22 cellular contexts compared by ENCODE assay signal in the genomic region with DNA sequence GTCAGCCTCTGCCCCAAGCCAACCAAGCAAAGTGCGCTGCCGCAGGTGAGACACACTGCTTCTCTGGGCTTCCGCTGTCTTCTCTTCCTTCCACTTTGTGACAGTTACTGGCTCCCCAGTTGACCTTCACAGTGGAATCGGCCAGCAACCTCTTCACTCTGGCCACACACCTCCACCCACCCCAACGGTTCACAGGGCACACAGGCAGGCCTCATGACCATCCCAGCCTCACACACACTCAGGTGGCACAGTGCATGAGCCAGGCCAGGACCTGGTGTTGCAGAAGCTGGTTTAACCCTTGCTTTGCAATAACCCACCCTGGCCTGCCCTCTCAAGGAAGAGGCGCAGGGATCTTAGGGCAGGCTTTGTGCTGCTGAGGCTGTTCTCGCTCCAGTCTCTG.
A peak's percentile ranks its signal among the peaks of the same experiment; 100 is the strongest.
DNase-seq lines count a peak whose midpoint lies in the region; ATAC-seq and TF ChIP-seq lines count a peak whose summit lies in the region.
"Had no signal": no experiment of that assay in that cellular context is flagged by ENCODE, and none has a peak within 500 bp of the region (broad histone marks: within the 10 kb centered on the region; RNA-seq: fewer than 3 reads in every experiment).

No MANE protein-coding gene starts in this region.

- TF ChIP-seq CTCF in GM23338 (conservative IDR thresholded peaks at IDR 0.05; ENCODE audit: low read depth in 2 of 2): no peak
- TF ChIP-seq CTCF in RWPE1 (conservative IDR thresholded peaks at IDR 0.05; ENCODE audit: low read depth): no peak
- TF ChIP-seq CTCF in gastroesophageal sphincter (IDR thresholded peaks at IDR 0.05): no peak
- no peak for TF ChIP-seq CTCF in neural progenitor cell (IDR thresholded peaks at IDR 0.05)

- no peaks in the 10 kb centered on the region for H3K27me3 ChIP-seq in GM23338 (ENCODE audit: insufficient read depth)
- no peaks in the 10 kb centered on the region for H3K27me3 ChIP-seq in gastroesophageal sphincter
- H3K27me3 ChIP-seq in neural progenitor cell: no peaks in the 10 kb centered on the region
- H3K27me3 ChIP-seq: MG63, SJCRH30, transverse colon had no signal

- H3K9me3 ChIP-seq in gastroesophageal sphincter: no peaks in the 10 kb centered on the region
- H3K9me3 ChIP-seq in neural progenitor cell (ENCODE audit: low read depth): no peaks in the 10 kb centered on the region
- H3K9me3 ChIP-seq: MG63, SJCRH30, transverse colon had no signal

- DNase-seq in GM23338 (ENCODE audit: low spot score) (no peak), RWPE1 (ENCODE audit: low spot score) (no peak), neural progenitor cell (ENCODE audit: low spot score) (no peak), GF-D8 (lab: John Stamatoyannopoulos, UW) (no peak), LoVo (ENCODE audit: low spot score) (no peak)
- no peak for DNase-seq in stimulated activated CD4-positive, alpha-beta T cell treated with anti-CD3 and anti-CD28 coated beads, Interleukin-2, amount 100 ng/mL, for 24 hours
- DNase-seq: ACHN; activated CD4-positive, CD25-positive, alpha-beta regulatory T cell treated with anti-CD3 and anti-CD28 coated beads, Interleukin-2, amount 50 U/mL, for 72 hours; activated gamma-delta T cell; activated naive CD8-positive, alpha-beta T cell treated with anti-CD3 and anti-CD28 coated beads, Interleukin-2, amount 50 U/mL, for 24 hours; activated T-cell treated with anti-CD3 and anti-CD28 coated beads, Interleukin-2, amount 50 U/mL, for 24 hours; head of caudate nucleus; MG63; NCI-H1417 treated with DMSO at 0.1 percent for 48 hours; NCI-H2081; NCI-H226; SJCRH30; transverse colon had no signal

- H4K20me1 ChIP-seq in GM23338 (replicated peaks; ENCODE audit: insufficient read depth) (peaks cover 20% of the 10 kb centered on the region), neural progenitor cell (ENCODE audit: low read depth) (peaks cover 100% of the 10 kb centered on the region)

- ATAC-seq in GM23338: no peak
- ATAC-seq in gastroesophageal sphincter: no peak
- no peak for ATAC-seq in HG03442 (IDR thresholded peaks at IDR 0.05; ENCODE audit: unreplicated experiment)
- ATAC-seq: activated naive CD8-positive, alpha-beta T cell treated with anti-CD3 and anti-CD28 coated beads, Interleukin-2, amount 50 U/mL, for 24 hours; K562 had no signal

- peaks cover 99% of the 10 kb centered on the region for H3K79me2 ChIP-seq in GM23338 (replicated peaks; ENCODE audit: insufficient read depth)
- H3K79me2 ChIP-seq in neural progenitor cell (ENCODE audit: low read depth): peaks cover 96% of the 10 kb centered on the region

- CTCF ChIA-PET in RWPE1 (lab: Yijun Ruan, JAX): interaction anchor here (0.7 kb wide), 1 partner anchor 464 kb away, joined by 3 read pairs; the partner anchor contains the start of gene TTC22

- 90 to 91% methylated on average over 2 to 6 of the region's 7 CpGs for WGBS in gastroesophageal sphincter (ENCODE audit: low coverage in 1 of 2), 2 donors

- POLR2A ChIA-PET in RWPE1 (lab: Yijun Ruan, JAX; ENCODE audit: low non-redundant PET): no interaction called here

- peaks cover 86% of the 10 kb centered on the region for H3K4me1 Mint-ChIP-seq in GM23338
- peaks cover 74% of the 10 kb centered on the region for H3K4me1 Mint-ChIP-seq in neural progenitor cell

- H3K27ac Mint-ChIP-seq in GM23338 (peak overlapping the region; percentile 31; the same call in 1 of the 2 replicates), neural progenitor cell (peak overlapping the region; percentile 63)
- H3K27ac Mint-ChIP-seq: activated naive CD8-positive, alpha-beta T cell treated with anti-CD3 and anti-CD28 coated beads, Interleukin-2, amount 50 U/mL, for 24 hours; stimulated activated naive CD8-positive, alpha-beta T cell treated with anti-CD3 and anti-CD28 coated beads, Interleukin-15, Interleukin-2, amounts not matched to agents 100 ng/mL and 50 ng/mL, for 24 hours had no signal

- H3K9ac ChIP-seq in neural progenitor cell: no peak overlapping the region

- peaks cover 10% of the 10 kb centered on the region; the same call in 1 of the 2 replicates for H3F3A ChIP-seq in GM23338 (replicated peaks; ENCODE audit: low read depth)
- H3F3A ChIP-seq in neural progenitor cell (ENCODE audit: low read depth): peaks cover 10% of the 10 kb centered on the region

- peaks cover 20% of the 10 kb centered on the region for H3K27me3 Mint-ChIP-seq in GM23338 (ENCODE audit: insufficient read depth, low read depth, poor library complexity)
- H3K27me3 Mint-ChIP-seq in neural progenitor cell (ENCODE audit: insufficient read depth, low read depth): peaks cover 3% of the 10 kb centered on the region
- H3K27me3 Mint-ChIP-seq: activated naive CD8-positive, alpha-beta T cell treated with anti-CD3 and anti-CD28 coated beads, Interleukin-2, amount 50 U/mL, for 24 hours; activated T-cell treated with anti-CD3 and anti-CD28 coated beads, Interleukin-2, amount 50 U/mL, for 24 hours; stimulated activated naive CD8-positive, alpha-beta T cell treated with anti-CD3 and anti-CD28 coated beads, Interleukin-15, Interleukin-2, amounts not matched to agents 100 ng/mL and 50 ng/mL, for 24 hours had no signal

- H3K9me2 ChIP-seq in GM23338 (ENCODE audit: insufficient read depth): no peaks in the 10 kb centered on the region

- no peak overlapping the region for H3K4me2 ChIP-seq in GM23338
- H3K4me2 ChIP-seq in neural progenitor cell: no peak overlapping the region

- 0 out of 2 replicates have a peak overlapping the region, but pooled peaks have one; percentile 59 for H3K27ac ChIP-seq in GM23338 (ENCODE audit: low read depth)
- H3K27ac ChIP-seq in RWPE1: peak overlapping the region; percentile 13; the same call in 1 of the 2 replicates
- peak overlapping the region in 3 of 4 donors; percentile 89 to 91 (median 91) for H3K27ac ChIP-seq in gastroesophageal sphincter
- H3K27ac ChIP-seq in neural progenitor cell: no peak overlapping the region

- no peaks in the 10 kb centered on the region for H3K9me3 Mint-ChIP-seq in GM23338
- no peaks in the 10 kb centered on the region for H3K9me3 Mint-ChIP-seq in neural progenitor cell
- H3K9me3 Mint-ChIP-seq: activated naive CD8-positive, alpha-beta T cell treated with anti-CD3 and anti-CD28 coated beads, Interleukin-2, amount 50 U/mL, for 24 hours; activated T-cell treated with anti-CD3 and anti-CD28 coated beads, Interleukin-2, amount 50 U/mL, for 24 hours; stimulated activated naive CD8-positive, alpha-beta T cell treated with anti-CD3 and anti-CD28 coated beads, Interleukin-15, Interleukin-2, amounts not matched to agents 100 ng/mL and 50 ng/mL, for 24 hours had no signal

- H3K4me3 ChIP-seq in GM23338 (no peak overlapping the region), gastroesophageal sphincter (no peak overlapping the region), neural progenitor cell (no peak overlapping the region)
- H3K4me3 ChIP-seq: K562, MG63, SJCRH30, transverse colon had no signal

- H3K4me3 Mint-ChIP-seq in GM23338 (no peak overlapping the region), neural progenitor cell (no peak overlapping the region)
- H3K4me3 Mint-ChIP-seq: activated naive CD8-positive, alpha-beta T cell treated with anti-CD3 and anti-CD28 coated beads, Interleukin-2, amount 50 U/mL, for 24 hours; activated T-cell treated with anti-CD3 and anti-CD28 coated beads, Interleukin-2, amount 50 U/mL, for 24 hours; stimulated activated naive CD8-positive, alpha-beta T cell treated with anti-CD3 and anti-CD28 coated beads, Interleukin-15, Interleukin-2, amounts not matched to agents 100 ng/mL and 50 ng/mL, for 24 hours had no signal

- H3K4me1 ChIP-seq in GM23338 (ENCODE audit: insufficient read depth) (peaks cover 83% of the 10 kb centered on the region), gastroesophageal sphincter (peaks cover 0 to 92% (median 49%) of the 10 kb centered on the region in 3 donors), neural progenitor cell (peaks cover 53% of the 10 kb centered on the region)

- TF ChIP-seq POLR2A in gastroesophageal sphincter (IDR thresholded peaks at IDR 0.05): no peak

- no peak for TF ChIP-seq EP300 in gastroesophageal sphincter (IDR thresholded peaks at IDR 0.05)

- H3K36me3 ChIP-seq in GM23338 (ENCODE audit: insufficient read depth): no peaks in the 10 kb centered on the region
- no peaks in the 10 kb centered on the region for H3K36me3 ChIP-seq in gastroesophageal sphincter
- no peaks in the 10 kb centered on the region for H3K36me3 ChIP-seq in neural progenitor cell
- H3K36me3 ChIP-seq: MG63, SJCRH30, transverse colon had no signal

- H3K36me3 Mint-ChIP-seq in GM23338 (ENCODE audit: low read depth) (peaks cover 3% of the 10 kb centered on the region; the same call in 1 of the 3 replicates), neural progenitor cell (peaks cover 19% of the 10 kb centered on the region)

- H2AFZ ChIP-seq in GM23338 (no peak overlapping the region), neural progenitor cell (replicated peaks) (no peak overlapping the region)

TF ChIP-seq in GM23338, 12 proteins besides CTCF, POLR2A, EP300 and RAD21 (continues in another document):
- TF ChIP-seq ZNF114 (CRISPR knock-in tag; IDR thresholded peaks at IDR 0.05): no peak
- TF ChIP-seq EZH2 (IDR thresholded peaks at IDR 0.05; ENCODE audit: low read depth, unreplicated experiment): no peak
- no peak for TF ChIP-seq POLR2AphosphoS5 (IDR thresholded peaks at IDR 0.05; ENCODE audit: low read depth)
- no peak for TF ChIP-seq ETS1 (IDR thresholded peaks at IDR 0.05)
- TF ChIP-seq NANOG (IDR thresholded peaks at IDR 0.05; ENCODE audit: borderline replicate concordance): no peak
- no peak for TF ChIP-seq JUNB (IDR thresholded peaks at IDR 0.05; ENCODE audit: unreplicated experiment)
